ENCODE assay signal across 18 cellular contexts in genomic region chr6:82381278-82381677, GRCh38. TPM values are rescaled to one million over a fixed set of nuclear protein-coding genes. Genes with fewer than 3 reads are reported as not detected.
A peak's percentile ranks its signal among the peaks of the same experiment; 100 is the strongest.
DNase-seq lines count a peak whose midpoint lies in the region; ATAC-seq, FAIRE-seq and TF ChIP-seq lines count a peak whose summit lies in the region.
"Had no signal": no experiment of that assay in that cellular context is flagged by ENCODE, and none has a peak within 500 bp of the region (broad histone marks: within the 10 kb centered on the region; RNA-seq: fewer than 3 reads in every experiment).

No MANE protein-coding gene starts in this region.

- no peak for TF ChIP-seq CTCF in gastroesophageal sphincter (IDR thresholded peaks at IDR 0.05)

- no peaks in the 10 kb centered on the region for H3K4me1 Mint-ChIP-seq in activated CD8-positive, alpha-beta memory T cell treated with anti-CD3 and anti-CD28 coated beads, Interleukin-2, amount 10 ng/mL, durations not matched to agents 7 days and 5 days
- H3K4me1 Mint-ChIP-seq: activated naive CD4-positive, alpha-beta T cell treated with anti-CD3 and anti-CD28 coated beads, Interleukin-2, amount 50 U/mL, for 24 hours had no signal

- H3K27me3 ChIP-seq in gastroesophageal sphincter = no peaks in the 10 kb centered on the region
- H3K27me3 ChIP-seq: cardiac muscle cell, stomach had no signal

- no peak overlapping the region for H3K4me3 ChIP-seq in gastroesophageal sphincter
- H3K4me3 ChIP-seq: cardiac muscle cell, stomach had no signal

- ATAC-seq in GM19463 (IDR thresholded peaks at IDR 0.05; ENCODE audit: unreplicated experiment) (peak; percentile 56), HG02759 (IDR thresholded peaks at IDR 0.05; ENCODE audit: unreplicated experiment) (peak; percentile 72), HG03439 (IDR thresholded peaks at IDR 0.05; ENCODE audit: unreplicated experiment) (peak; percentile 89), HG02981 (IDR thresholded peaks at IDR 0.05; ENCODE audit: unreplicated experiment) (no peak), gastroesophageal sphincter (no peak)
- ATAC-seq in activated CD8-positive, alpha-beta memory T cell treated with anti-CD3 and anti-CD28 coated beads, Interleukin-2, amount 10 ng/mL, durations not matched to agents 7 days and 5 days = no peak

- peak; percentile 59 for FAIRE-seq in GM18507 (lab: Jason Lieb, UNC)
- FAIRE-seq: endometrium had no signal

- no peak for TF ChIP-seq EP300 in gastroesophageal sphincter (IDR thresholded peaks at IDR 0.05)

- CTCF ChIA-PET in activated CD8-positive, alpha-beta memory T cell treated with anti-CD3 and anti-CD28 coated beads, Interleukin-2, amount 10 ng/mL, durations not matched to agents 7 days and 5 days (lab: Charles Lee) = no interaction called here

- peaks cover 13% of the 10 kb centered on the region for H3K27me3 Mint-ChIP-seq in activated CD8-positive, alpha-beta memory T cell treated with anti-CD3 and anti-CD28 coated beads, Interleukin-2, amount 10 ng/mL, durations not matched to agents 7 days and 5 days
- H3K27me3 Mint-ChIP-seq: activated naive CD4-positive, alpha-beta T cell treated with anti-CD3 and anti-CD28 coated beads, Interleukin-2, amount 50 U/mL, for 24 hours had no signal

- WGBS in gastroesophageal sphincter (ENCODE audit: low coverage in 1 of 2), 2 donors = 88% methylated on average over 1 of the region's 1 CpG; no CpG with 5 or more reads in 1 of the 2 donors

- H3K9me3 Mint-ChIP-seq in activated CD8-positive, alpha-beta memory T cell treated with anti-CD3 and anti-CD28 coated beads, Interleukin-2, amount 10 ng/mL, durations not matched to agents 7 days and 5 days (ENCODE audit: low read depth) = no peaks in the 10 kb centered on the region

- H3K4me1 ChIP-seq in gastroesophageal sphincter = peaks cover 4 to 35% (median 9%) of the 10 kb centered on the region in 3 donors

- H3K9me3 ChIP-seq in gastroesophageal sphincter = no peaks in the 10 kb centered on the region
- H3K9me3 ChIP-seq: stomach had no signal

- no peak for DNase-seq in GM18507 (ENCODE audit: extremely low spot score, insufficient read length, low read depth)
- DNase-seq in activated CD8-positive, alpha-beta memory T cell treated with anti-CD3 and anti-CD28 coated beads, Interleukin-2, amount 10 ng/mL, durations not matched to agents 7 days and 5 days = no peak
- DNase-seq in GDM1 (lab: John Stamatoyannopoulos, UW) = no peak
- DNase-seq: activated CD8-positive, alpha-beta memory T cell treated with anti-CD3 and anti-CD28 coated beads for 24 hours; DMS153; KG1; kidney glomerular epithelial cell; NCI-H187 treated with DMSO at 0.1 percent for 48 hours; SHP77 treated with DMSO at 0.1 percent for 48 hours; stomach had no signal

- H3K36me3 Mint-ChIP-seq in activated CD8-positive, alpha-beta memory T cell treated with anti-CD3 and anti-CD28 coated beads, Interleukin-2, amount 10 ng/mL, durations not matched to agents 7 days and 5 days = no peaks in the 10 kb centered on the region
- H3K36me3 Mint-ChIP-seq: activated naive CD4-positive, alpha-beta T cell treated with anti-CD3 and anti-CD28 coated beads, Interleukin-2, amount 50 U/mL, for 24 hours had no signal

- no peak for TF ChIP-seq POLR2A in gastroesophageal sphincter (IDR thresholded peaks at IDR 0.05)

- no peak overlapping the region for H3K27ac Mint-ChIP-seq in activated CD8-positive, alpha-beta memory T cell treated with anti-CD3 and anti-CD28 coated beads, Interleukin-2, amount 10 ng/mL, durations not matched to agents 7 days and 5 days
- H3K27ac Mint-ChIP-seq: activated naive CD4-positive, alpha-beta T cell treated with anti-CD3 and anti-CD28 coated beads, Interleukin-2, amount 50 U/mL, for 24 hours had no signal

- no peak overlapping the region for H3K4me3 Mint-ChIP-seq in activated CD8-positive, alpha-beta memory T cell treated with anti-CD3 and anti-CD28 coated beads, Interleukin-2, amount 10 ng/mL, durations not matched to agents 7 days and 5 days
- H3K4me3 Mint-ChIP-seq: activated naive CD4-positive, alpha-beta T cell treated with anti-CD3 and anti-CD28 coated beads, Interleukin-2, amount 50 U/mL, for 24 hours had no signal

- H3K36me3 ChIP-seq in gastroesophageal sphincter = no peaks in the 10 kb centered on the region
- H3K36me3 ChIP-seq: cardiac muscle cell, stomach had no signal

- H3K27ac ChIP-seq in gastroesophageal sphincter = peak overlapping the region in 1 of 4 donors; percentile 36
- H3K27ac ChIP-seq: cardiac muscle cell, stomach had no signal

RNA-seq across cellular contexts. Expression of gene TPBG, which starts 17.7 kb away (rescaled TPM):
- 100 to 1,000 TPM in 1 of 4 donors, 10 to 100 TPM in 3; 23.3 to 126 (median 84.5) TPM for total RNA-seq in gastroesophageal sphincter
- not detected for total RNA-seq in activated CD8-positive, alpha-beta memory T cell treated with anti-CD3 and anti-CD28 coated beads, Interleukin-2, amount 10 ng/mL, durations not matched to agents 7 days and 5 days

Comparison
In these comparisons a context has a peak if more than half of its experiments do, and no peak if none do; other contexts are left out.
1. ATAC-seq: peak in GM19463 (single experiment), HG02759 (single experiment) and HG03439 (single experiment); none in HG02981 (single experiment), gastroesophageal sphincter (single experiment) and activated CD8-positive, alpha-beta memory T cell treated with anti-CD3 and anti-CD28 coated beads, Interleukin-2, amount 10 ng/mL, durations not matched to agents 7 days and 5 days (single experiment).
2. RNA of gene TPBG, which starts 17.7 kb away (total RNA-seq): 23.3 to 126 TPM in gastroesophageal sphincter; not detected in activated CD8-positive, alpha-beta memory T cell treated with anti-CD3 and anti-CD28 coated beads, Interleukin-2, amount 10 ng/mL, durations not matched to agents 7 days and 5 days; every median in the first group is over 10 times any median in the second.